ENCODE assay signal across 23 cellular contexts in the genomic region with DNA sequence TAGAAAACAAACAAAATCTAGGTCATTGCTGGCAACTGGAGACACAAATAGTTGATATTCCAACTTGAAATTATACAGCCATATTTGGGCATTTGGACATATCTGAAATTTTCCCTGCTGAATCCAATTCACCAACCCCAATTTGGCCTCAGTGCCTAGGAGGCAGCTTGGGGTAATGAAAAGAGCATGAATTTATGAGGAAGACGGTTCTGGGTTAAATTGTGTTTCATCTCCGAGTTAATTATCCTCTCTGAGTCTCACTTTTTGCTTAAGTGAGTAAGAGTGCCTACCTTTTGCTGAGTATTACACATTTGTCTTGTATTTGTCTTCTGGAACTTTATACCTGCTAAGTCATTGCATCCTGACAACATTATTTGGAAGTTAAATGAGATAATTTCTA.
"Had no signal": no experiment of that assay in that cellular context is flagged by ENCODE, and none has a peak within 500 bp of the region (broad histone marks: within the 10 kb centered on the region; RNA-seq: fewer than 3 reads in every experiment).

No MANE protein-coding gene starts in this region.

- H3K27ac ChIP-seq: colonic mucosa, epithelial cell of prostate, esophagus squamous epithelium, gastrocnemius medialis, heart right ventricle, left lung, lower lobe of right lung had no signal

- DNase-seq: colonic mucosa; cortex of kidney; effector CD8-positive, alpha-beta T cell; effector memory CD8-positive, alpha-beta T cell; endodermal cell; erythroblast; esophagus squamous epithelium; foreskin fibroblast; foreskin melanocyte; gastrocnemius medialis; glutamatergic neuron; head of caudate nucleus; heart right ventricle; hippocampal formation; left cardiac atrium; left lung; left ventricle myocardium superior; lower lobe of right lung; mesenchymal stem cell; mucosa of descending colon; naive B cell had no signal

- H3K4me3 ChIP-seq: colonic mucosa, esophagus squamous epithelium, gastrocnemius medialis, heart right ventricle, left lung, lower lobe of right lung, mucosa of descending colon had no signal

- H3K27me3 ChIP-seq: colonic mucosa, esophagus squamous epithelium, gastrocnemius medialis, heart right ventricle, left lung had no signal

- H3K9me3 ChIP-seq: colonic mucosa, esophagus squamous epithelium, gastrocnemius medialis, heart right ventricle, lower lobe of right lung, mucosa of descending colon had no signal

- ATAC-seq: effector memory CD8-positive, alpha-beta T cell; esophagus mucosa; gastrocnemius medialis; heart right ventricle; left cardiac atrium; left lung; left ventricle myocardium superior; lower lobe of right lung; mucosa of descending colon had no signal

- H3K36me3 ChIP-seq: colonic mucosa, esophagus squamous epithelium, gastrocnemius medialis, heart right ventricle, left lung, lower lobe of right lung had no signal
